Comparison of ENCODE assay signal across 8 cellular contexts in the genomic region with DNA sequence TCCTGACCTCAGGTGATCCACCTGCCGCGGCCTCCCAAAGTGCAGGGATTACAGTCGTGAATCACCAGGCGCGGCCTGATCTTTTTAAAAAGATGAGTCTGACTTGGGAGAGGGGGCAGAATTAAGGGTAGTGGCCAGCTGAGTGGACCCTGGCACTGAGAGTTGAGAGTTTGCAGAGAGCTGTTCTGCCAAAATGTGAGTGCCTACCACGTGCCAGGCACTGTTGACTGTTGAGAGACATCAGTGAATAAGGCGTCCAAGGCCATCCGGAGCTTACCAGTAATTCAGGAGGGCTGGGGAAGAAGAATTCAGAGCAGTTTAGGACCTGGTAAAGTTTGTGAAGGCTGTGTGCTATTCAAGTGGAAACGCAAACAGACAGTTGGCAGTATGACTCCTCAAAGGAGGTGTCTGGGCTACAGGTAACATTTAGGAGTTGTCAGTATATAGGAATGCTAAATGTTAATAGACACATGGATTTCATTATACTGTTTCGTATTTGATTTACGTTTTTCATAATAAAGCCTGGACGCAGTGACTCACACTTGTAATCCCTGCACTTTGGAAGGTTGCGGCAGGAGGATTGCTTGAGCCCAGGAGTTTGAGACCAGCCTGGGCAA. TPM values are rescaled to one million over a fixed set of nuclear protein-coding genes. Genes with fewer than 3 reads are reported as not detected.
DNase-seq lines count a peak whose midpoint lies in the region; ATAC-seq and TF ChIP-seq lines count a peak whose summit lies in the region.

No MANE protein-coding gene starts in this region.

- peaks cover 44% of the 10 kb centered on the region for H3K4me1 Mint-ChIP-seq in activated naive CD4-positive, alpha-beta T cell treated with anti-CD3 and anti-CD28 coated beads for 36 hours (ENCODE audit: low read depth)
- H3K4me1 Mint-ChIP-seq in type B pancreatic cell (ENCODE audit: unreplicated experiment): peaks cover 22% of the 10 kb centered on the region

- no peak overlapping the region for H3K27ac Mint-ChIP-seq in activated naive CD4-positive, alpha-beta T cell treated with anti-CD3 and anti-CD28 coated beads for 36 hours
- H3K27ac Mint-ChIP-seq in type B pancreatic cell: peak overlapping the region; percentile 21

- no peaks in the 10 kb centered on the region for H3K27me3 Mint-ChIP-seq in activated naive CD4-positive, alpha-beta T cell treated with anti-CD3 and anti-CD28 coated beads for 36 hours (ENCODE audit: low read depth)
- H3K27me3 Mint-ChIP-seq in type B pancreatic cell: peaks cover 2% of the 10 kb centered on the region

- H3K9me3 Mint-ChIP-seq in activated naive CD4-positive, alpha-beta T cell treated with anti-CD3 and anti-CD28 coated beads for 36 hours: no peaks in the 10 kb centered on the region
- no peaks in the 10 kb centered on the region for H3K9me3 Mint-ChIP-seq in type B pancreatic cell

- H3K4me3 ChIP-seq in astrocyte of the cerebellum (ENCODE audit: low read depth, low read length): peak overlapping the region; percentile 64

- no peak for DNase-seq in activated naive CD4-positive, alpha-beta T cell treated with anti-CD3 and anti-CD28 coated beads for 36 hours
- no peak for DNase-seq in activated naive CD4-positive, alpha-beta T cell (lab: John Stamatoyannopoulos, UW)
- no peak for DNase-seq in astrocyte of the cerebellum (ENCODE audit: low read depth)
- DNase-seq in kidney tubule cell (ENCODE audit: low spot score): peak; percentile 30
- DNase-seq in type B pancreatic cell (ENCODE audit: extremely low spot score, unreplicated experiment): no peak
- DNase-seq in GOT3 (lab: John Stamatoyannopoulos, UW): no peak

- TF ChIP-seq CTCF in astrocyte of the cerebellum (IDR thresholded peaks at IDR 0.05; ENCODE audit: low read depth, low read length, missing control alignments) (no peak), type B pancreatic cell (conservative IDR thresholded peaks at IDR 0.05) (no peak)

- ATAC-seq in GM18520 (IDR thresholded peaks at IDR 0.05; ENCODE audit: unreplicated experiment): no peak
- no peak for ATAC-seq in GM18909 (IDR thresholded peaks at IDR 0.05; ENCODE audit: poor library complexity, unreplicated experiment)

- intact Hi-C loops in activated naive CD4-positive, alpha-beta T cell treated with anti-CD3 and anti-CD28 coated beads for 36 hours (cut with micrococcal nuclease): loop anchor here (10.0 kb wide), 3 partner anchors 221 to 1211 kb away; a partner anchor contains a TSS

- CTCF ChIA-PET in activated naive CD4-positive, alpha-beta T cell treated with anti-CD3 and anti-CD28 coated beads for 36 hours (lab: Charles Lee): interaction anchor here (1.2 kb wide), 1 partner anchor 109 kb away, joined by 4 read pairs; no protein-coding TSS in a partner anchor

- H3K36me3 Mint-ChIP-seq in activated naive CD4-positive, alpha-beta T cell treated with anti-CD3 and anti-CD28 coated beads for 36 hours (ENCODE audit: low read depth): peaks cover 17% of the 10 kb centered on the region
- H3K36me3 Mint-ChIP-seq in type B pancreatic cell: peaks cover 13% of the 10 kb centered on the region

- in situ Hi-C loops in astrocyte of the cerebellum (cut with HindIII; ENCODE audit: low sequenced_read_pairs): no loop called here

- H3K4me3 Mint-ChIP-seq in activated naive CD4-positive, alpha-beta T cell treated with anti-CD3 and anti-CD28 coated beads for 36 hours: peak overlapping the region; percentile 32
- peak overlapping the region; percentile 93 for H3K4me3 Mint-ChIP-seq in type B pancreatic cell

RNA-seq across cellular contexts. Expression of a gene that starts 1.5 kb away (rescaled TPM):
- total RNA-seq in activated naive CD4-positive, alpha-beta T cell treated with anti-CD3 and anti-CD28 coated beads for 36 hours: 10 to 100 TPM; 57.3 to 57.6 TPM
- total RNA-seq in type B pancreatic cell (ENCODE audit: low replicate concordance): 46.5 and 54.9 TPM in 2 replicates

RNA-seq across cellular contexts. Expression of a gene that starts 14.2 kb away (rescaled TPM):
- 10 to 100 TPM; 17.3 to 18.7 TPM for total RNA-seq in activated naive CD4-positive, alpha-beta T cell treated with anti-CD3 and anti-CD28 coated beads for 36 hours
- 19.7 and 20.1 TPM in 2 replicates for total RNA-seq in type B pancreatic cell (ENCODE audit: low replicate concordance)
